20 cellular contexts compared by ENCODE assay signal in the genomic region with DNA sequence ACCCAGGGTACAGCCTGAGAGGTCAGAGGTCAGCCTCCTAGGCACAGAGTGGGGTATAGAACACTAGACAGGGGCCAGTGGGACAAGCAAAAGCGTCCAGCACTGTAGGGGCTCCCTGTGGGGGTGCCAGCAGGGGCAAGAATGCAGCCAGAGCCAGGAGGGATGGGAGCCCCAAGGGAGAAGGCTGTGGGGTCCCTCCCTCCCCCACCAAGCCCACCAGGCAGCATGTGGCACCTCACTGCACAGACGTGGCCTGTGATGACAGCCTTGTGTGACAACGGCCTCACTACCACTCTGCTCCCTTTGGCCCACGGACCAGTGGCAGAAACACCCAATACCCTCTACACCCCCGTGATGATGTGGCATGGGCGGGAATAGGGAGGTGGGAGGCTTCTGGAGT.
"Had no signal": no experiment of that assay in that cellular context is flagged by ENCODE, and none has a peak within 500 bp of the region (broad histone marks: within the 10 kb centered on the region; RNA-seq: fewer than 3 reads in every experiment).

No MANE protein-coding gene starts in this region.

- H3K9me3 ChIP-seq: SJCRH30 had no signal

- DNase-seq: Kasumi-1, MM.1S, NCI-H1092 treated with DMSO at 0.1 percent for 48 hours, NCI-H1436, NCI-H187, NCI-H2029, NCI-H2081 treated with DMSO at 0.1 percent for 48 hours, NCI-H2171, NCI-H226, NCI-H446, NCI-H510A, NCI-H524 treated with DMSO at 0.1 percent for 48 hours, NCI-H69, NCI-H774, SHP77 treated with DMSO at 0.1 percent for 48 hours, SJCRH30 had no signal

- H3K4me3 ChIP-seq: SJCRH30 had no signal

- ATAC-seq: Panc1, Right ventricle myocardium inferior, SK-N-SH treated with all-trans-retinoic acid at 6 μM for 48 hours had no signal

- H3K27me3 ChIP-seq: SJCRH30 had no signal

- H3K4me1 ChIP-seq: SJCRH30 had no signal

- H3K9ac ChIP-seq: KMS-11 had no signal

- H3K27ac ChIP-seq: KMS-11, SJCRH30 had no signal

- H3K4me2 ChIP-seq: KMS-11 had no signal
